18 cellular contexts compared by ENCODE assay signal in genomic region chr6:157063176-157063934, GRCh38.
DNase-seq lines count a peak whose midpoint lies in the region; ATAC-seq and TF ChIP-seq lines count a peak whose summit lies in the region.
"Had no signal": no experiment of that assay in that cellular context is flagged by ENCODE, and none has a peak within 500 bp of the region (broad histone marks: within the 10 kb centered on the region; RNA-seq: fewer than 3 reads in every experiment).

No MANE protein-coding gene starts in this region.

- H3K4me3 ChIP-seq in Loucy (ENCODE audit: low read length, poor library complexity, severe bottlenecking) (no peak overlapping the region), muscle layer of duodenum (ENCODE audit: low read depth in 1 of 2, low read length in 2 of 2) (no peak overlapping the region), brain microvascular endothelial cell (ENCODE audit: low read depth, low read length) (no peak overlapping the region)
- H3K4me3 ChIP-seq in CD4-positive, alpha-beta memory T cell (ENCODE audit: low read length in 2 of 2): no peak overlapping the region
- H3K4me3 ChIP-seq: gastroesophageal sphincter, GM23248, SJCRH30 had no signal

- H3K4me1 Mint-ChIP-seq in activated T-helper 17 cell treated with anti-CD3 and anti-CD28 coated beads, Interleukin-2, amount 50 U/mL, for 72 hours: peaks cover 31% of the 10 kb centered on the region
- H3K4me1 Mint-ChIP-seq in CD4-positive, alpha-beta memory T cell: peaks cover 29 to 58% (median 39%) of the 10 kb centered on the region in 4 donors

- no peak overlapping the region for H3K4me3 Mint-ChIP-seq in activated T-helper 17 cell treated with anti-CD3 and anti-CD28 coated beads, Interleukin-2, amount 50 U/mL, for 72 hours
- H3K4me3 Mint-ChIP-seq in CD4-positive, alpha-beta memory T cell: no peak overlapping the region
- H3K4me3 Mint-ChIP-seq: activated naive CD4-positive, alpha-beta T cell treated with anti-CD3 and anti-CD28 coated beads for 36 hours; central memory CD8-positive, alpha-beta T cell had no signal

- no peaks in the 10 kb centered on the region for H3F3A ChIP-seq in Loucy (ENCODE audit: low read depth)

- H3K79me2 ChIP-seq in Loucy (ENCODE audit: insufficient read depth, low read length): peaks cover 79% of the 10 kb centered on the region

- peak overlapping the region; percentile 40 for H3K4me2 ChIP-seq in Loucy (ENCODE audit: low read depth, low read length, poor library complexity, severe bottlenecking)

- POLR2A ChIA-PET in CD4-positive, alpha-beta memory T cell (lab: Charles Lee; ENCODE audit: partially characterized antibody): interaction anchor here (1.0 kb wide), 1 partner anchor 11 kb away, joined by 3 read pairs; no protein-coding TSS in a partner anchor

- H3K4me1 ChIP-seq in Loucy (ENCODE audit: insufficient read depth, low read length, poor library complexity, severe bottlenecking): peaks cover 71% of the 10 kb centered on the region
- peaks cover 5 to 32% of the 10 kb centered on the region in 2 donors for H3K4me1 ChIP-seq in muscle layer of duodenum (ENCODE audit: control insufficient read depth in 1 of 2, insufficient read depth in 2 of 2, low read length in 2 of 2)
- peaks cover 36% of the 10 kb centered on the region for H3K4me1 ChIP-seq in CD4-positive, alpha-beta memory T cell (ENCODE audit: insufficient read depth, low read length)
- H3K4me1 ChIP-seq: SJCRH30 had no signal

- DNase-seq in NCI-H748 (lab: John Stamatoyannopoulos, UW; ENCODE audit: unreplicated experiment) (peak; percentile 62), NCI-H748 treated with DMSO at 0.1 percent for 48 hours (lab: John Stamatoyannopoulos, UW) (no peak), HPDE6-E6E7 (ENCODE audit: extremely low spot score) (no peak), brain microvascular endothelial cell (no peak)
- DNase-seq in CD4-positive, alpha-beta memory T cell: no peak
- DNase-seq: activated CD4-positive, alpha-beta T cell treated with anti-CD3 and anti-CD28 coated beads, Interleukin-2, amount 50 U/mL, for 4 hours; activated naive CD4-positive, alpha-beta T cell treated with anti-CD3 and anti-CD28 coated beads for 36 hours; GM23248; NCI-H2029; SJCRH30; stimulated activated CD4-positive, alpha-beta T cell treated with anti-CD3 and anti-CD28 coated beads, Interleukin-4, amount 100 ng/mL, for 24 hours; T-helper 9 cell had no signal

- no peak overlapping the region for H3K27ac Mint-ChIP-seq in activated T-helper 17 cell treated with anti-CD3 and anti-CD28 coated beads, Interleukin-2, amount 50 U/mL, for 72 hours
- H3K27ac Mint-ChIP-seq in CD4-positive, alpha-beta memory T cell: peak overlapping the region in 2 of 7 donors; percentile 22 to 36
- H3K27ac Mint-ChIP-seq: activated naive CD4-positive, alpha-beta T cell treated with anti-CD3 and anti-CD28 coated beads for 36 hours had no signal

- no peaks in the 10 kb centered on the region for H3K9me3 ChIP-seq in Loucy (ENCODE audit: insufficient read depth, low read depth, low read length)
- H3K9me3 ChIP-seq in muscle layer of duodenum (ENCODE audit: control insufficient read depth in 1 of 2, low read length in 2 of 2): no peaks in the 10 kb centered on the region
- H3K9me3 ChIP-seq in CD4-positive, alpha-beta memory T cell (ENCODE audit: control insufficient read depth in 1 of 2, low read length in 2 of 2): no peaks in the 10 kb centered on the region
- H3K9me3 ChIP-seq: gastroesophageal sphincter, SJCRH30 had no signal

- no peaks in the 10 kb centered on the region for H3K36me3 Mint-ChIP-seq in activated T-helper 17 cell treated with anti-CD3 and anti-CD28 coated beads, Interleukin-2, amount 50 U/mL, for 72 hours (ENCODE audit: low read depth)
- H3K36me3 Mint-ChIP-seq in CD4-positive, alpha-beta memory T cell: peaks cover 3 to 6% of the 10 kb centered on the region in 2 donors

- TF ChIP-seq CTCF in Loucy (conservative IDR thresholded peaks at IDR 0.05; ENCODE audit: low read length): no peak
- no peak for TF ChIP-seq CTCF in brain microvascular endothelial cell (IDR thresholded peaks at IDR 0.05; ENCODE audit: low read depth, low read length, missing control alignments)

- peak overlapping the region; percentile 16 for H3K27ac ChIP-seq in muscle layer of duodenum (ENCODE audit: low read length)
- no peak overlapping the region for H3K27ac ChIP-seq in brain microvascular endothelial cell
- no peak overlapping the region for H3K27ac ChIP-seq in CD4-positive, alpha-beta memory T cell (ENCODE audit: low read depth, low read length)
- H3K27ac ChIP-seq: gastroesophageal sphincter, GM23248, SJCRH30 had no signal

- no peaks in the 10 kb centered on the region for H3K9me3 Mint-ChIP-seq in activated T-helper 17 cell treated with anti-CD3 and anti-CD28 coated beads, Interleukin-2, amount 50 U/mL, for 72 hours
- H3K9me3 Mint-ChIP-seq in CD4-positive, alpha-beta memory T cell: no peaks in the 10 kb centered on the region
- H3K9me3 Mint-ChIP-seq: activated naive CD4-positive, alpha-beta T cell treated with anti-CD3 and anti-CD28 coated beads for 36 hours; central memory CD8-positive, alpha-beta T cell had no signal

- no peaks in the 10 kb centered on the region for H3K9me2 ChIP-seq in Loucy (replicated peaks; ENCODE audit: low read depth, low read length)

- intact Hi-C loops in CD4-positive, alpha-beta memory T cell (cut with micrococcal nuclease): no loop called here

- no peak overlapping the region for H2AFZ ChIP-seq in Loucy (ENCODE audit: low read length)
- H2AFZ ChIP-seq: GM23248 had no signal

- no peaks in the 10 kb centered on the region for H3K27me3 Mint-ChIP-seq in activated T-helper 17 cell treated with anti-CD3 and anti-CD28 coated beads, Interleukin-2, amount 50 U/mL, for 72 hours
- H3K27me3 Mint-ChIP-seq in CD4-positive, alpha-beta memory T cell: no peaks in the 10 kb centered on the region
- H3K27me3 Mint-ChIP-seq: central memory CD8-positive, alpha-beta T cell had no signal

- peaks cover 23% of the 10 kb centered on the region for H4K20me1 ChIP-seq in Loucy (ENCODE audit: insufficient read depth, low read length, poor library complexity, severe bottlenecking)

- H3K27me3 ChIP-seq in Loucy (ENCODE audit: insufficient read depth, low read length, poor library complexity, severe bottlenecking): no peaks in the 10 kb centered on the region
- no peaks in the 10 kb centered on the region for H3K27me3 ChIP-seq in muscle layer of duodenum (ENCODE audit: low read depth, low read length)
- no peaks in the 10 kb centered on the region for H3K27me3 ChIP-seq in brain microvascular endothelial cell (replicated peaks)
- no peaks in the 10 kb centered on the region for H3K27me3 ChIP-seq in CD4-positive, alpha-beta memory T cell (ENCODE audit: insufficient read depth, low read length)
- H3K27me3 ChIP-seq: gastroesophageal sphincter, SJCRH30 had no signal

- ATAC-seq in activated T-helper 17 cell treated with anti-CD3 and anti-CD28 coated beads, Interleukin-2, amount 50 U/mL, for 72 hours (replicated peaks): peak; percentile 90
- ATAC-seq: gastroesophageal sphincter, sciatic nerve had no signal

- CTCF ChIA-PET in CD4-positive, alpha-beta memory T cell (lab: Charles Lee; ENCODE audit: partially characterized antibody): no interaction called here

- in situ Hi-C loops in brain microvascular endothelial cell (cut with HindIII; ENCODE audit: low pct_ligation_motif_present, low sequenced_read_pairs): no loop called here

- H3K36me3 ChIP-seq in Loucy (ENCODE audit: insufficient read depth, low read length) (no peaks in the 10 kb centered on the region), muscle layer of duodenum (ENCODE audit: control insufficient read depth in 1 of 2, insufficient read depth in 2 of 2, low read length in 2 of 2) (no peaks in the 10 kb centered on the region), brain microvascular endothelial cell (replicated peaks) (no peaks in the 10 kb centered on the region)
- no peaks in the 10 kb centered on the region for H3K36me3 ChIP-seq in CD4-positive, alpha-beta memory T cell (ENCODE audit: insufficient read depth, low read length)
- H3K36me3 ChIP-seq: gastroesophageal sphincter, SJCRH30 had no signal

- no peak overlapping the region for H3K9ac ChIP-seq in Loucy (ENCODE audit: low read depth, low read length, poor library complexity, severe bottlenecking)
- H3K9ac ChIP-seq: GM23248 had no signal
